In the genomic region with DNA sequence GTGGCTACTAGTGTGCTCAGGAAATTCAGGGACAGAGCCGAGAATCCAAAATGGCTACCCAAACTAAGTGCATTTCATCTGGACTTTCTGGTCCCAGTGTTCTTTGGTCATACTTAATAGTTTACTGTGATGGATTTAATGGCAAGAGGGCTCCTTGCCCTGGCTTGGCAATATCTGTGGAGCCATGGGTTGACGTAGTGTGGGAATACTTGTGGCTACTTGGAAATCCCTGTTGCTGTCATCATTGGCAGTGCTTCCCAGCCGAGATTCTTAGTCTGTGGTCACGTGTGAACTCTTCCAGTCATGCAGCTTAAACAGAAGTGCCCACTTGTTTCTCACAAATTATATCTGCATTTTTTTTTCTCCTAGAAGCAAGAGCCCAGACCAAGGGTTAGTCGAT, we compare ENCODE assay signal across 19 cellular contexts.
A peak's percentile ranks its signal among the peaks of the same experiment; 100 is the strongest.
DNase-seq lines count a peak whose midpoint lies in the region; ATAC-seq and TF ChIP-seq lines count a peak whose summit lies in the region.
"Had no signal": no experiment of that assay in that cellular context is flagged by ENCODE, and none has a peak within 500 bp of the region (broad histone marks: within the 10 kb centered on the region; RNA-seq: fewer than 3 reads in every experiment).

No MANE protein-coding gene starts in this region.

- no peak for TF ChIP-seq CTCF in AG10803 (conservative IDR thresholded peaks at IDR 0.05; ENCODE audit: low read length)

- H3K4me3 ChIP-seq in AG10803 (ENCODE audit: low read length) (no peak overlapping the region), SJCRH30 (no peak overlapping the region)
- H3K4me3 ChIP-seq: GM12878, skin epidermis had no signal

- no peaks in the 10 kb centered on the region for H3K36me3 Mint-ChIP-seq in activated T-cell treated with anti-CD3 and anti-CD28 coated beads, Interleukin-2, amount 50 U/mL, for 24 hours (ENCODE audit: low read depth)
- H3K36me3 Mint-ChIP-seq: activated naive CD4-positive, alpha-beta T cell treated with anti-CD3 and anti-CD28 coated beads, Interleukin-2, amount 50 U/mL, for 72 hours had no signal

- H3K27me3 ChIP-seq in SJCRH30, result no peaks in the 10 kb centered on the region
- H3K27me3 ChIP-seq: BE2C had no signal

- no peak overlapping the region for H3K27ac Mint-ChIP-seq in activated T-cell treated with anti-CD3 and anti-CD28 coated beads, Interleukin-2, amount 50 U/mL, for 24 hours
- H3K27ac Mint-ChIP-seq: activated naive CD4-positive, alpha-beta T cell treated with anti-CD3 and anti-CD28 coated beads, Interleukin-2, amount 50 U/mL, for 72 hours; IgD-negative memory B cell; nephron had no signal

- no peaks in the 10 kb centered on the region for H3K9me3 Mint-ChIP-seq in activated T-cell treated with anti-CD3 and anti-CD28 coated beads, Interleukin-2, amount 50 U/mL, for 24 hours
- H3K9me3 Mint-ChIP-seq: activated naive CD4-positive, alpha-beta T cell treated with anti-CD3 and anti-CD28 coated beads, Interleukin-2, amount 50 U/mL, for 72 hours; IgD-negative memory B cell; nephron had no signal

- ATAC-seq in sciatic nerve (peak; percentile 91), HG03025 (IDR thresholded peaks at IDR 0.05; ENCODE audit: low FRiP score, unreplicated experiment) (no peak), GM18868 (IDR thresholded peaks at IDR 0.05; ENCODE audit: unreplicated experiment) (no peak)
- ATAC-seq: activated naive CD4-positive, alpha-beta T cell treated with anti-CD3 and anti-CD28 coated beads, Interleukin-2, amount 50 U/mL, for 72 hours; GM12878; SK-N-SH treated with all-trans-retinoic acid at 6 μM for 48 hours had no signal

- no peak overlapping the region for H3K4me3 Mint-ChIP-seq in activated T-cell treated with anti-CD3 and anti-CD28 coated beads, Interleukin-2, amount 50 U/mL, for 24 hours
- H3K4me3 Mint-ChIP-seq: IgD-negative memory B cell, nephron had no signal

- H3K4me1 Mint-ChIP-seq in activated T-cell treated with anti-CD3 and anti-CD28 coated beads, Interleukin-2, amount 50 U/mL, for 24 hours (ENCODE audit: low read depth), result no peaks in the 10 kb centered on the region

- no peaks in the 10 kb centered on the region for H3K27me3 Mint-ChIP-seq in activated T-cell treated with anti-CD3 and anti-CD28 coated beads, Interleukin-2, amount 50 U/mL, for 24 hours
- H3K27me3 Mint-ChIP-seq: IgD-negative memory B cell had no signal

- H3K27ac ChIP-seq in SJCRH30, result peak overlapping the region; percentile 12; the same call in 1 of the 2 replicates
- H3K27ac ChIP-seq: skin epidermis, VCaP had no signal

- peak; percentile 98 for DNase-seq in AG10803 (ENCODE audit: low read depth)
- DNase-seq in SJCRH30, result peak; percentile 56 to 76
- peak; percentile 82 for DNase-seq in foreskin melanocyte
- no peak for DNase-seq in sciatic nerve (ENCODE audit: low spot score)
- DNase-seq in activated T-cell treated with anti-CD3 and anti-CD28 coated beads, Interleukin-2, amount 50 U/mL, for 24 hours, result no peak
- DNase-seq in activated T-cell treated with anti-CD3 and anti-CD28 coated beads, Interleukin-2, amount 50 U/mL, for 48 hours, result no peak
- DNase-seq: BE2C, hypothalamus, NCI-H1092 treated with DMSO at 0.1 percent for 48 hours, NCI-H2227 treated with DMSO at 0.1 percent for 48 hours had no signal

- intact Hi-C loops in sciatic nerve (cut with DNase I), result no loop called here

- no peaks in the 10 kb centered on the region for H3K9me3 ChIP-seq in SJCRH30 (replicated peaks)
- H3K9me3 ChIP-seq: BE2C had no signal

- peaks cover 33% of the 10 kb centered on the region for H3K4me1 ChIP-seq in SJCRH30
- H3K4me1 ChIP-seq: BE2C had no signal

- H3K36me3 ChIP-seq in SJCRH30, result no peaks in the 10 kb centered on the region
- H3K36me3 ChIP-seq: BE2C had no signal

Comparison
In these comparisons a context has a peak if more than half of its experiments do, and no peak if none do; other contexts are left out.
1. DNase-seq: peak in AG10803 (single experiment), SJCRH30 (2 of 2) and foreskin melanocyte (single experiment); none in sciatic nerve (single experiment), activated T-cell treated with anti-CD3 and anti-CD28 coated beads, Interleukin-2, amount 50 U/mL, for 24 hours (single experiment) and activated T-cell treated with anti-CD3 and anti-CD28 coated beads, Interleukin-2, amount 50 U/mL, for 48 hours (0 of 2).